8 cellular contexts compared by ENCODE assay signal in the genomic region with DNA sequence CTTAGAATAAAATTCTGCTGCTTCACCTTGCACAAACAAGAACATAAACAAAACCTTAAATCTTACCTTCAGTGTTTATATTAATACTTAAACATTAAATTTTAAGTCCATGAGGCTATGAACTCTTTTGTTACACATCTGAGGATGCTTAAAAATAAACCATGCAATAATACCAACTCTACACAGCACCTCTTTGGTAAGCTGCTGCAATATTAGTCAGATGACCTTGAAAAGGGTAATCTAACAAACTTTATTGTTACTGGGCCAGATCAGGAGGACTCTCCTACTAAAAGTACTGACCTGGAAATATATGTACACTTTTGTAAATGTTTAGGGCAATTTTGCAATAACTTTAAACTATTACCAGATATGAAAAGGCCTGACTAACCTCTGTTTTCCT. TPM values are rescaled to one million over a fixed set of nuclear protein-coding genes. Genes with fewer than 3 reads are reported as not detected.
DNase-seq lines count a peak whose midpoint lies in the region; TF ChIP-seq lines count a peak whose summit lies in the region.

No MANE protein-coding gene starts in this region.

- intact Hi-C loops in Caco-2 (cut with micrococcal nuclease; ENCODE audit: unreplicated experiment): loop anchor here (1.0 kb wide), 1 partner anchor 22 kb away; a partner anchor contains a TSS
- intact Hi-C loops in ovary (cut with DNase I): no loop called here

- TF ChIP-seq EP300 in ovary (IDR thresholded peaks at IDR 0.05): no peak

- H3K27ac Mint-ChIP-seq in Caco-2 (ENCODE audit: unreplicated experiment): peak overlapping the region; percentile 100

- no peaks in the 10 kb centered on the region for H3K9me3 Mint-ChIP-seq in Caco-2 (ENCODE audit: unreplicated experiment)

- DNase-seq in Caco-2: no peak
- DNase-seq in Peyer's patch: no peak
- DNase-seq in epithelial cell of prostate (ENCODE audit: low read depth, low spot score): no peak
- no peak for DNase-seq in ovary
- DNase-seq in pons (ENCODE audit: low spot score): no peak
- no peak for DNase-seq in NCI-H345 (lab: John Stamatoyannopoulos, UW)
- no peak for DNase-seq in RPMI8226
- DNase-seq in effector CD4-positive, alpha-beta T cell: no peak

- 0 out of 2 replicates have a peak, but pooled peaks cover 2% of the 10 kb centered on the region for H3K4me1 ChIP-seq in Caco-2
- peaks cover 0 to 12% (median 3%) of the 10 kb centered on the region in 4 donors for H3K4me1 ChIP-seq in Peyer's patch
- no peaks in the 10 kb centered on the region for H3K4me1 ChIP-seq in ovary (ENCODE audit: insufficient read depth)

- POLR2A ChIA-PET in Caco-2 (lab: Charles Lee): interaction anchor here (1.5 kb wide), 1 partner anchor 22 kb away, joined by 4 read pairs; a partner anchor contains a TSS

- H3K27ac ChIP-seq in Peyer's patch (peak overlapping the region; percentile 86 to 95 (median 90)), epithelial cell of prostate (peak overlapping the region; percentile 88), ovary (peak overlapping the region in 1 of 2 donors; percentile 67)

- peaks cover 14% of the 10 kb centered on the region for H3K36me3 Mint-ChIP-seq in Caco-2 (ENCODE audit: insufficient read depth, unreplicated experiment)

- TF ChIP-seq CTCF in Caco-2 (IDR thresholded peaks at IDR 0.05; ENCODE audit: insufficient read depth in 1 of 2, low read depth in 1 of 2, low read length in 1 of 2, severe bottlenecking in 1 of 2, unreplicated experiment in 1 of 2): no peak
- TF ChIP-seq CTCF in Peyer's patch (IDR thresholded peaks at IDR 0.05): no peak
- TF ChIP-seq CTCF in ovary (IDR thresholded peaks at IDR 0.05): no peak

- CTCF ChIA-PET in Caco-2 (lab: Charles Lee): no interaction called here

- H3K36me3 ChIP-seq in Caco-2 (ENCODE audit: control insufficient read depth, insufficient read depth, low read length) (no peaks in the 10 kb centered on the region), Peyer's patch (peaks cover 0 to 40% (median 0%) of the 10 kb centered on the region in 3 donors), ovary (no peaks in the 10 kb centered on the region)

- TF ChIP-seq POLR2A in Peyer's patch (IDR thresholded peaks at IDR 0.05): no peak
- TF ChIP-seq POLR2A in ovary (IDR thresholded peaks at IDR 0.05): no peak

- no peaks in the 10 kb centered on the region for H3K27me3 Mint-ChIP-seq in Caco-2 (ENCODE audit: insufficient read depth, unreplicated experiment)

- H3K27me3 ChIP-seq in Caco-2 (replicated peaks; ENCODE audit: control insufficient read depth, insufficient read depth, low read length): no peaks in the 10 kb centered on the region
- no peaks in the 10 kb centered on the region for H3K27me3 ChIP-seq in Peyer's patch
- no peaks in the 10 kb centered on the region for H3K27me3 ChIP-seq in ovary

- H3K9me3 ChIP-seq in Caco-2 (no peaks in the 10 kb centered on the region), Peyer's patch (no peaks in the 10 kb centered on the region), ovary (no peaks in the 10 kb centered on the region)

- peak overlapping the region; percentile 100 for H3K4me3 Mint-ChIP-seq in Caco-2 (ENCODE audit: unreplicated experiment)

- TSS peak; percentile 45 for BruUV-seq in Caco-2 (replicated peaks; lab: Mats Ljungman, UMichigan)

- peak overlapping the region; percentile 56 for H3K4me3 ChIP-seq in Caco-2 (ENCODE audit: low read depth, low read length)
- H3K4me3 ChIP-seq in Peyer's patch: peak overlapping the region; percentile 62 to 87 (median 72)
- H3K4me3 ChIP-seq in ovary: peak overlapping the region; percentile 65

- no peaks in the 10 kb centered on the region for H3K4me1 Mint-ChIP-seq in Caco-2 (ENCODE audit: low read depth, unreplicated experiment)

RNA-seq across cellular contexts. Expression of a gene that starts 0.8 kb away (rescaled TPM):
- 41.9 and 47.7 TPM in 2 replicates for total RNA-seq in Caco-2 (2022)
- total RNA-seq in Peyer's patch: 10 to 100 TPM; 23.1 to 29.2 (median 25.9) TPM
- 10 to 100 TPM; 22.8 to 41.8 (median 31.4) TPM for total RNA-seq in ovary
- polyA plus RNA-seq in ovary: 10 to 100 TPM; 12.4 to 15.3 TPM

RNA-seq across cellular contexts. Expression of a gene that starts 21.9 kb away (rescaled TPM):
- 380 and 403 TPM in 2 replicates for total RNA-seq in Caco-2 (2022)
- 100 to 1,000 TPM; 292 to 374 (median 333) TPM for total RNA-seq in Peyer's patch
- 100 to 1,000 TPM; 357 to 752 (median 558) TPM for total RNA-seq in ovary
- polyA plus RNA-seq in ovary: 100 to 1,000 TPM; 225 to 458 TPM
